In the genomic region with DNA sequence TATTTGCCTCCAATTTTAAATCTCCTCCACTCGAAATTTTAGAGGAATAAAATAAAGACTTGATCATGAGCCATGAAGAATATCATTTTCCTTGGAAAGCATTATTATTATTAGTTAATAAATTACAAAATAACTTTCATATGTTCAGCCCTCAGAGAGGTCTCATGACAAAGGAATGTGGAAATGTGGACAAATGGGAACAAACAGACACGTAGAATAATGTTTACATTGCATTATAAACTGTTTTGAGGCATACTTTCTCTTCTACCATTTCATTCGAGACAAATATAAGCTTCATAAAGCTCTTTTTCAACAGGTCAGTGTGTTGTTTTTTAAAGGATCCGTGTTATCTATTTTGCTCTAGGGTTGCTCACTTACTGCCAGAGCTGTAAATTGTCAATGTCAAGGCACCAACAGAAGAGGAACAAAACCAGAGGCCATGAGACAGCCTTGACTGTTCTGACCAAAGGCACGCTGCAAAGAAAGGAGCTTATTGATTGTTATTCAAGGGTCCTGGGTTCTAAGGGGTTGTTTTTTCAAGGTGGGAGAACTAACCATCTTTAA, we compare ENCODE assay signal across 22 cellular contexts.
DNase-seq lines count a peak whose midpoint lies in the region; ATAC-seq and TF ChIP-seq lines count a peak whose summit lies in the region.
"Had no signal": no experiment of that assay in that cellular context is flagged by ENCODE, and none has a peak within 500 bp of the region (broad histone marks: within the 10 kb centered on the region; RNA-seq: fewer than 3 reads in every experiment).

No MANE protein-coding gene starts in this region.

- H3K4me1 ChIP-seq in left lung, result peaks cover 0 to under 1% of the 10 kb centered on the region in 2 donors
- H3K4me1 ChIP-seq: esophagus squamous epithelium, SJSA1, vagina had no signal

- H3K4me3 ChIP-seq in left lung, result no peak overlapping the region
- H3K4me3 ChIP-seq: esophagus squamous epithelium, SJSA1, vagina had no signal

- in situ Hi-C loops in Caki2 (cut with HindIII; ENCODE audit: low pct_unique_long_range_greater_than_20kb, low sequenced_read_pairs), result no loop called here

- peak; percentile 25 for ATAC-seq in left lung
- no peak for ATAC-seq in HG03521 (IDR thresholded peaks at IDR 0.05; ENCODE audit: unreplicated experiment)
- ATAC-seq: activated CD8-positive, alpha-beta T cell treated with anti-CD3 and anti-CD28 coated beads, Interleukin-2, amount 10 ng/mL, durations not matched to agents 7 days and 5 days; activated T-cell treated with anti-CD3 and anti-CD28 coated beads, Interleukin-2, amount 50 U/mL, for 4 hours; Panc1; sciatic nerve; stimulated activated effector memory CD8-positive, alpha-beta T cell treated with anti-CD3 and anti-CD28 coated beads, Interleukin-12 subunit alpha, Interleukin-12 subunit beta, amount 100 ng/mL, for 72 hours had no signal

- H3K9me3 ChIP-seq in left lung, result no peaks in the 10 kb centered on the region
- H3K9me3 ChIP-seq: esophagus squamous epithelium, SJSA1, vagina had no signal

- H3K36me3 ChIP-seq in left lung, result no peaks in the 10 kb centered on the region
- H3K36me3 ChIP-seq: esophagus squamous epithelium, SJSA1, vagina had no signal

- DNase-seq in Caki2 (ENCODE audit: low read depth) (peak; percentile 30), MV-4-11 (lab: John Stamatoyannopoulos, UW) (peak; percentile 53), fibroblast of gingiva (ENCODE audit: low read depth) (peak; percentile 27), left lung (no peak), germinal center (ENCODE audit: low spot score) (no peak), H4 (ENCODE audit: low spot score) (no peak), putamen (ENCODE audit: low spot score) (no peak)
- DNase-seq: activated CD4-positive, CD25-positive, alpha-beta regulatory T cell; activated CD8-positive, alpha-beta T cell treated with anti-CD3 and anti-CD28 coated beads, Interleukin-2, amount 10 ng/mL, durations not matched to agents 7 days and 5 days; activated naive CD4-positive, alpha-beta T cell treated with anti-CD3 and anti-CD28 coated beads for 36 hours; activated T-cell treated with anti-CD3 and anti-CD28 coated beads, Interleukin-2, amount 50 U/mL, for 4 hours; C1 segment of cervical spinal cord; effector CD8-positive, alpha-beta T cell; esophagus squamous epithelium; NCI-H187; NCI-H774 had no signal

- intact Hi-C loops in left lung (cut with DNase I), result no loop called here

- TF ChIP-seq CTCF in left lung (IDR thresholded peaks at IDR 0.05), result no peak

- no peaks in the 10 kb centered on the region for H3K27me3 ChIP-seq in left lung
- H3K27me3 ChIP-seq: esophagus squamous epithelium, SJSA1, vagina had no signal

- peak overlapping the region in 1 of 2 donors; percentile 0 for H3K27ac ChIP-seq in left lung
- H3K27ac ChIP-seq: esophagus squamous epithelium, SJSA1, vagina had no signal

Comparison
In these comparisons a context has a peak if more than half of its experiments do, and no peak if none do; other contexts are left out.
1. DNase-seq: peak in Caki2 (single experiment), MV-4-11 (single experiment) and fibroblast of gingiva (single experiment); none in left lung (0 of 2), germinal center (single experiment), H4 (single experiment) and putamen (single experiment).